In genomic region chr1:65330822-65331221, GRCh38 we compare ENCODE assay signal across 2 cellular contexts.
TF ChIP-seq lines count a peak whose summit lies in the region.

No MANE protein-coding gene starts in this region.

TF ChIP-seq in GM23338, 12 proteins besides CTCF, POLR2A, EP300 and RAD21 (continued from another document):
- TF ChIP-seq REST (IDR thresholded peaks at IDR 0.05; ENCODE audit: unreplicated experiment) (no peak), ETS1 (IDR thresholded peaks at IDR 0.05) (peak; percentile 50; the same call in 1 of the 2 replicates)

TF ChIP-seq in H1, 55 proteins besides CTCF, POLR2A, EP300 and RAD21 (continued from another document):
- TF ChIP-seq ATF3 (IDR thresholded peaks at IDR 0.05; ENCODE audit: insufficient read depth, low read depth, low read length) (peak; percentile 44; the same call in 1 of the 2 replicates), USF2 (IDR thresholded peaks at IDR 0.05; ENCODE audit: low read length) (peak; percentile 79), RXRA (IDR thresholded peaks at IDR 0.05; ENCODE audit: insufficient read depth, low read depth, low read length) (no peak), SUZ12 (IDR thresholded peaks at IDR 0.05; ENCODE audit: low read length) (no peak), CREB1 (IDR thresholded peaks at IDR 0.05) (no peak), BCL11A (IDR thresholded peaks at IDR 0.05; ENCODE audit: low read depth in 2 of 2, low read length in 2 of 2) (no peak), SIX5 (IDR thresholded peaks at IDR 0.05; ENCODE audit: low read depth, low read length) (peak; percentile 61), CHD2 (IDR thresholded peaks at IDR 0.05; ENCODE audit: low read length) (peak; percentile 61; the same call in 1 of the 2 replicates)
